Comparison of ENCODE assay signal across 8 cellular contexts in genomic region chr1:8497196-8497878, GRCh38.
DNase-seq lines count a peak whose midpoint lies in the region; ATAC-seq and TF ChIP-seq lines count a peak whose summit lies in the region.
"Had no signal": no experiment of that assay in that cellular context is flagged by ENCODE, and none has a peak within 500 bp of the region (broad histone marks: within the 10 kb centered on the region; RNA-seq: fewer than 3 reads in every experiment).

No MANE protein-coding gene starts in this region.

- peak; percentile 4 for ATAC-seq in HG03135 (IDR thresholded peaks at IDR 0.05; ENCODE audit: unreplicated experiment)

- no peak for TF ChIP-seq POLR2A in thyroid gland (IDR thresholded peaks at IDR 0.05)

- H3K27ac ChIP-seq in right atrium auricular region (peak overlapping the region; percentile 56 to 64), thyroid gland (peak overlapping the region; percentile 7 to 67 (median 38))

- WGBS in thyroid gland, 2 donors, result 68 to 74% methylated on average over 3 of the region's 3 CpGs

- DNase-seq in activated T-helper 1 cell treated with anti-CD3 and anti-CD28 coated beads, Interleukin-12 subunit alpha, Interleukin-12 subunit beta, Interleukin-2, Interleukin-4 antibody, amounts not matched to agents 30 ng/mL and 10 ng/mL and 1 ng/mL, durations not matched to agents 14 hours and 24 hours and 36 hours (ENCODE audit: low spot score), result no peak
- no peak for DNase-seq in right atrium auricular region (ENCODE audit: low spot score)
- no peak for DNase-seq in thyroid gland
- DNase-seq in NCI-H2081 (lab: John Stamatoyannopoulos, UW), result no peak
- DNase-seq in SHP77 (lab: John Stamatoyannopoulos, UW), result no peak
- no peak for DNase-seq in BE2C
- DNase-seq: activated CD4-positive, CD25-positive, alpha-beta regulatory T cell had no signal

- peaks cover 12% of the 10 kb centered on the region for H3K36me3 ChIP-seq in right atrium auricular region
- peaks cover 4 to 8% of the 10 kb centered on the region in 2 donors for H3K36me3 ChIP-seq in thyroid gland
- H3K36me3 ChIP-seq in BE2C, result no peaks in the 10 kb centered on the region; the same call in 1 of the 2 replicates

- H3K27me3 ChIP-seq in right atrium auricular region (no peaks in the 10 kb centered on the region), thyroid gland (no peaks in the 10 kb centered on the region), BE2C (no peaks in the 10 kb centered on the region)

- H3K4me1 Mint-ChIP-seq in activated T-helper 1 cell treated with anti-CD3 and anti-CD28 coated beads, Interleukin-12 subunit alpha, Interleukin-12 subunit beta, Interleukin-2, Interleukin-4 antibody, amounts not matched to agents 30 ng/mL and 10 ng/mL and 1 ng/mL, durations not matched to agents 14 hours and 24 hours and 36 hours (ENCODE audit: low read depth), result peaks cover 34% of the 10 kb centered on the region

- intact Hi-C loops in activated T-helper 1 cell treated with anti-CD3 and anti-CD28 coated beads, Interleukin-12 subunit alpha, Interleukin-12 subunit beta, Interleukin-2, Interleukin-4 antibody, amounts not matched to agents 30 ng/mL and 10 ng/mL and 1 ng/mL, durations not matched to agents 14 hours and 24 hours and 36 hours (cut with micrococcal nuclease), result loop anchor here (2.0 kb wide), 1 partner anchor 13 kb away; no protein-coding TSS in a partner anchor
- intact Hi-C loops in thyroid gland (cut with DNase I), result no loop called here

- H3K36me3 Mint-ChIP-seq in activated T-helper 1 cell treated with anti-CD3 and anti-CD28 coated beads, Interleukin-12 subunit alpha, Interleukin-12 subunit beta, Interleukin-2, Interleukin-4 antibody, amounts not matched to agents 30 ng/mL and 10 ng/mL and 1 ng/mL, durations not matched to agents 14 hours and 24 hours and 36 hours (ENCODE audit: low read depth), result peaks cover 41% of the 10 kb centered on the region

- TF ChIP-seq CTCF in right atrium auricular region (IDR thresholded peaks at IDR 0.05), result no peak
- TF ChIP-seq CTCF in thyroid gland (IDR thresholded peaks at IDR 0.05), result no peak
- TF ChIP-seq CTCF in BE2C (IDR thresholded peaks at IDR 0.05; ENCODE audit: low read depth, low read length), result no peak

- H3K27me3 Mint-ChIP-seq in activated T-helper 1 cell treated with anti-CD3 and anti-CD28 coated beads, Interleukin-12 subunit alpha, Interleukin-12 subunit beta, Interleukin-2, Interleukin-4 antibody, amounts not matched to agents 30 ng/mL and 10 ng/mL and 1 ng/mL, durations not matched to agents 14 hours and 24 hours and 36 hours (ENCODE audit: insufficient read depth), result no peaks in the 10 kb centered on the region

- H3K4me1 ChIP-seq in right atrium auricular region (peaks cover 0 to 36% of the 10 kb centered on the region in 2 donors), thyroid gland (peaks cover 5 to 22% of the 10 kb centered on the region in 2 donors), BE2C (no peaks in the 10 kb centered on the region)

- no peaks in the 10 kb centered on the region for H3K9me3 ChIP-seq in right atrium auricular region
- no peaks in the 10 kb centered on the region for H3K9me3 ChIP-seq in thyroid gland
- no peaks in the 10 kb centered on the region for H3K9me3 ChIP-seq in BE2C

- no peak overlapping the region for H3K4me3 ChIP-seq in right atrium auricular region
- H3K4me3 ChIP-seq in thyroid gland (replicated peaks in 1 of 3), result no peak overlapping the region
- H3K4me3 ChIP-seq in BE2C (ENCODE audit: low read depth, low read length), result no peak overlapping the region

- H3K27ac Mint-ChIP-seq in activated T-helper 1 cell treated with anti-CD3 and anti-CD28 coated beads, Interleukin-12 subunit alpha, Interleukin-12 subunit beta, Interleukin-2, Interleukin-4 antibody, amounts not matched to agents 30 ng/mL and 10 ng/mL and 1 ng/mL, durations not matched to agents 14 hours and 24 hours and 36 hours, result peak overlapping the region; percentile 67

- peaks cover 4% of the 10 kb centered on the region for H3K9me3 Mint-ChIP-seq in activated T-helper 1 cell treated with anti-CD3 and anti-CD28 coated beads, Interleukin-12 subunit alpha, Interleukin-12 subunit beta, Interleukin-2, Interleukin-4 antibody, amounts not matched to agents 30 ng/mL and 10 ng/mL and 1 ng/mL, durations not matched to agents 14 hours and 24 hours and 36 hours

- no peak overlapping the region for H3K4me3 Mint-ChIP-seq in activated T-helper 1 cell treated with anti-CD3 and anti-CD28 coated beads, Interleukin-12 subunit alpha, Interleukin-12 subunit beta, Interleukin-2, Interleukin-4 antibody, amounts not matched to agents 30 ng/mL and 10 ng/mL and 1 ng/mL, durations not matched to agents 14 hours and 24 hours and 36 hours
